ENCODE assay signal across 8 cellular contexts in genomic region chr13:52599853-52600603, GRCh38. TPM values are rescaled to one million over a fixed set of nuclear protein-coding genes. Genes with fewer than 3 reads are reported as not detected.
A peak's percentile ranks its signal among the peaks of the same experiment; 100 is the strongest.
DNase-seq lines count a peak whose midpoint lies in the region; ATAC-seq and TF ChIP-seq lines count a peak whose summit lies in the region.

No MANE protein-coding gene starts in this region.

- no peaks in the 10 kb centered on the region for H3K36me3 Mint-ChIP-seq in endodermal cell (ENCODE audit: low read depth)

- H3K9me3 Mint-ChIP-seq in endodermal cell, result no peaks in the 10 kb centered on the region

- H3K36me3 ChIP-seq in SJCRH30 (no peaks in the 10 kb centered on the region), endodermal cell (ENCODE audit: control insufficient read depth, insufficient read depth, low read length) (no peaks in the 10 kb centered on the region), vagina (no peaks in the 10 kb centered on the region)

- H3K4me1 Mint-ChIP-seq in endodermal cell, result peaks cover 8% of the 10 kb centered on the region

- DNase-seq in AG10803 (ENCODE audit: low read depth) (peak; percentile 6), SJCRH30 (peak; percentile 30 to 38), endodermal cell (peak; percentile 86), midbrain (lab: John Stamatoyannopoulos, UW) (peak; percentile 57), vagina (ENCODE audit: extremely low spot score in 2 of 2) (no peak)

- peak overlapping the region; percentile 37 for H3K4me3 ChIP-seq in AG10803 (ENCODE audit: low read length)
- H3K4me3 ChIP-seq in SJCRH30, result peak overlapping the region; percentile 61
- H3K4me3 ChIP-seq in endodermal cell (ENCODE audit: low read length), result peak overlapping the region; percentile 71
- H3K4me3 ChIP-seq in vagina, result peak overlapping the region; percentile 61 to 91

- H3K4me1 ChIP-seq in SJCRH30 (no peaks in the 10 kb centered on the region), endodermal cell (ENCODE audit: control insufficient read depth, insufficient read depth, low read length) (no peaks in the 10 kb centered on the region), vagina (peaks cover 16% of the 10 kb centered on the region)

- intact Hi-C loops in vagina (cut with DNase I), result no loop called here

- no peaks in the 10 kb centered on the region for H3K27me3 ChIP-seq in SJCRH30
- H3K27me3 ChIP-seq in endodermal cell (ENCODE audit: control insufficient read depth, insufficient read depth, low read length, poor library complexity, severe bottlenecking), result peaks cover 11% of the 10 kb centered on the region
- no peaks in the 10 kb centered on the region for H3K27me3 ChIP-seq in vagina

- no peaks in the 10 kb centered on the region for H3K9me3 ChIP-seq in SJCRH30 (replicated peaks)
- H3K9me3 ChIP-seq in endodermal cell (ENCODE audit: control insufficient read depth, low read length), result no peaks in the 10 kb centered on the region
- no peaks in the 10 kb centered on the region for H3K9me3 ChIP-seq in vagina

- no peak for TF ChIP-seq POLR2A in vagina (IDR thresholded peaks at IDR 0.05)

- peak overlapping the region; percentile 89 for H3K27ac ChIP-seq in SJCRH30
- H3K27ac ChIP-seq in endodermal cell (ENCODE audit: low read depth, low read length), result peak overlapping the region; percentile 60
- H3K27ac ChIP-seq in vagina, result peak overlapping the region; percentile 66

- ATAC-seq in GM18517 (IDR thresholded peaks at IDR 0.05; ENCODE audit: unreplicated experiment) (peak; percentile 69), HG03066 (IDR thresholded peaks at IDR 0.05; ENCODE audit: low read depth, unreplicated experiment) (peak; percentile 60)
- no peak for ATAC-seq in activated CD4-positive, CD25-positive, alpha-beta regulatory T cell treated with anti-CD3 and anti-CD28 coated beads, Interleukin-2, amount 50 U/mL, for 24 hours

- 1 to 5% methylated on average over 20 to 73 of the region's 73 CpGs for WGBS in endodermal cell (ENCODE audit: insufficient coverage in 1 of 2, insufficient read length in 1 of 2), 2 experiments

- peaks cover 2% of the 10 kb centered on the region for H3K27me3 Mint-ChIP-seq in endodermal cell (ENCODE audit: insufficient read depth)

- peak overlapping the region; percentile 90 for H3K27ac Mint-ChIP-seq in endodermal cell

- TF ChIP-seq CTCF in AG10803 (conservative IDR thresholded peaks at IDR 0.05; ENCODE audit: low read length) (no peak), endodermal cell (conservative IDR thresholded peaks at IDR 0.05) (peak; percentile 27), vagina (IDR thresholded peaks at IDR 0.05) (no peak)

- H3K9ac ChIP-seq in endodermal cell (ENCODE audit: extremely low read depth, low read length, poor library complexity, severe bottlenecking), result peak overlapping the region; percentile 25

- H3K4me3 Mint-ChIP-seq in endodermal cell, result peak overlapping the region; percentile 67

RNA-seq across cellular contexts. Expression of gene HNRNPA1L2, which starts 42.2 kb away (rescaled TPM):
- 9.4 and 9.6 TPM in 2 replicates for total RNA-seq in SJCRH30 (2014; rRNA removed; shearing (Covaris generic))
- total RNA-seq in endodermal cell (1 to 10 TPM; 8.0 to 9.3 TPM), vagina (3.2 TPM)
- 14.0 TPM for polyA plus RNA-seq in endodermal cell (2013, experiment 1 of 2)
- polyA plus RNA-seq in endodermal cell (2013, experiment 2 of 2), result 11.4 TPM

RNA-seq across cellular contexts. Expression of gene SUGT1, which starts 52.6 kb away (rescaled TPM):
- 70.7 and 76.2 TPM in 2 replicates for total RNA-seq in SJCRH30 (2014; rRNA removed; shearing (Covaris generic))
- total RNA-seq in endodermal cell (10 to 100 TPM; 73.3 to 85.8 TPM), vagina (24.1 TPM)
- 61.4 TPM for polyA plus RNA-seq in endodermal cell (2013, experiment 1 of 2)
- polyA plus RNA-seq in endodermal cell (2013, experiment 2 of 2), result 56.8 TPM

Comparison
In these comparisons a context has a peak if more than half of its experiments do, and no peak if none do; other contexts are left out.
1. DNase-seq: peak in AG10803 (single experiment), SJCRH30 (2 of 2), endodermal cell (single experiment) and midbrain (single experiment); none in vagina (0 of 2).
2. ATAC-seq: peak in GM18517 (single experiment) and HG03066 (single experiment); none in activated CD4-positive, CD25-positive, alpha-beta regulatory T cell treated with anti-CD3 and anti-CD28 coated beads, Interleukin-2, amount 50 U/mL, for 24 hours (0 of 2).
3. Peak in every context shown above with its lines, with median percentiles within 50 percentile points of each other: H3K4me3 ChIP-seq and H3K27ac ChIP-seq.